15 cellular contexts compared by ENCODE assay signal in the genomic region with DNA sequence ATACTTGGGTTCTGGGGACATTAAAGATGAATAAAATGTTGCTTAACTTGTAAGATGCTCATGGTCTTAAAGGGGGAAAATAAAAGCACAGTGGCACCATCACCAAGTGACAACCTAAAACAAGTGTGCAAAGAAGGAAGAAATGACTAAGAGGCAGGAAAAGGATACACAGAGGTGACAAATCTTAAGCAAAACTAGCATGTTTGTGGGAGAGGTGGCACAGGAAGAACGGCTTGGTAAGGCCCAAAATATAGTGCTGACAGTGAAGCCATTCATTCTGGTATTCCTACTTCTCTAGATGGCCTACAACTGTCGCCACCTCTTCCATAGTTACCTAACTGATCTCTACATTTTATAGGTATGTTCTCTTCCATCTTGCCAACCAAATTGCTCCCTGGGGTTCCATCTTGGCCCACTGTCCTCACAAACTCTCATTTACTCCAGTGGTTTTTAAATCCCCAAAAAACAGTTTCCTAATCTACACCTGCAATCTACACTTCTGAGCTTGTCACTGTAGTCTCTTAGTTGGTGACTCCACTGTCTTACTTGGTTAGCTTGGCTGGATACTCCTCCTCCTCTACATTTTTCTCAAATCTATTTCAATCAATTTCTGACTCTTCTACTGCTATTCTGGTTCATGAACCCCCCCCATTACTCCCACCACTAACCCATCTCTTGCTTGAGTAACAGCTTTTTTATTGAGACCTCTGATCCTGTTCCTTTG. TPM values are rescaled to one million over a fixed set of nuclear protein-coding genes. Genes with fewer than 3 reads are reported as not detected.
DNase-seq lines count a peak whose midpoint lies in the region; ATAC-seq and TF ChIP-seq lines count a peak whose summit lies in the region.
"Had no signal": no experiment of that assay in that cellular context is flagged by ENCODE, and none has a peak within 500 bp of the region (broad histone marks: within the 10 kb centered on the region; RNA-seq: fewer than 3 reads in every experiment).

No MANE protein-coding gene starts in this region.

- peaks cover 19 to 30% of the 10 kb centered on the region in 2 experiments for H3K4me1 ChIP-seq in neutrophil (ENCODE audit: control insufficient read depth in 1 of 2, insufficient read depth in 1 of 2, low read depth in 1 of 2, low read length in 1 of 2)

- peaks cover 52% of the 10 kb centered on the region for H3K36me3 ChIP-seq in neutrophil

- peak overlapping the region; percentile 83 for H3K27ac Mint-ChIP-seq in activated CD8-positive, alpha-beta memory T cell treated with anti-CD3 and anti-CD28 coated beads, Interleukin-2, amount 10 ng/mL, durations not matched to agents 7 days and 5 days
- H3K27ac Mint-ChIP-seq in HFFc6: peak overlapping the region; percentile 24
- H3K27ac Mint-ChIP-seq in activated T-helper 1 cell treated with anti-CD3 and anti-CD28 coated beads, Interleukin-12 subunit alpha, Interleukin-12 subunit beta, Interleukin-2, Interleukin-4 antibody, amounts not matched to agents 30 ng/mL and 10 ng/mL and 1 ng/mL, durations not matched to agents 14 hours and 24 hours and 36 hours: peak overlapping the region; percentile 80

- CTCF ChIA-PET in activated CD8-positive, alpha-beta memory T cell treated with anti-CD3 and anti-CD28 coated beads, Interleukin-2, amount 10 ng/mL, durations not matched to agents 7 days and 5 days (lab: Charles Lee): interaction anchor here (0.6 to 1.3 kb wide), 4 partner anchors 22 to 129 kb away, joined by 3 to 4 read pairs (median 4); no protein-coding TSS in a partner anchor

- intact Hi-C loops in activated T-helper 1 cell treated with anti-CD3 and anti-CD28 coated beads, Interleukin-12 subunit alpha, Interleukin-12 subunit beta, Interleukin-2, Interleukin-4 antibody, amounts not matched to agents 30 ng/mL and 10 ng/mL and 1 ng/mL, durations not matched to agents 14 hours and 24 hours and 36 hours (cut with micrococcal nuclease): loop anchor here (1.0 to 2.0 kb wide), 4 partner anchors 19 to 69 kb away; a partner anchor contains a TSS

- peaks cover 70% of the 10 kb centered on the region for H3K4me1 Mint-ChIP-seq in activated CD8-positive, alpha-beta memory T cell treated with anti-CD3 and anti-CD28 coated beads, Interleukin-2, amount 10 ng/mL, durations not matched to agents 7 days and 5 days
- H3K4me1 Mint-ChIP-seq in HFFc6 (ENCODE audit: low read depth): peaks cover 42% of the 10 kb centered on the region
- peaks cover 55% of the 10 kb centered on the region for H3K4me1 Mint-ChIP-seq in activated T-helper 1 cell treated with anti-CD3 and anti-CD28 coated beads, Interleukin-12 subunit alpha, Interleukin-12 subunit beta, Interleukin-2, Interleukin-4 antibody, amounts not matched to agents 30 ng/mL and 10 ng/mL and 1 ng/mL, durations not matched to agents 14 hours and 24 hours and 36 hours (ENCODE audit: low read depth)

- H3K9me3 Mint-ChIP-seq in activated CD8-positive, alpha-beta memory T cell treated with anti-CD3 and anti-CD28 coated beads, Interleukin-2, amount 10 ng/mL, durations not matched to agents 7 days and 5 days (ENCODE audit: low read depth): no peaks in the 10 kb centered on the region
- no peaks in the 10 kb centered on the region for H3K9me3 Mint-ChIP-seq in HFFc6
- no peaks in the 10 kb centered on the region for H3K9me3 Mint-ChIP-seq in activated T-helper 1 cell treated with anti-CD3 and anti-CD28 coated beads, Interleukin-12 subunit alpha, Interleukin-12 subunit beta, Interleukin-2, Interleukin-4 antibody, amounts not matched to agents 30 ng/mL and 10 ng/mL and 1 ng/mL, durations not matched to agents 14 hours and 24 hours and 36 hours

- no peak overlapping the region for H3K4me3 ChIP-seq in neutrophil (ENCODE audit: low read depth in 1 of 2, low read length in 1 of 2)
- H3K4me3 ChIP-seq: cardiac muscle cell, lung, smooth muscle cell had no signal

- H3K4me3 Mint-ChIP-seq in activated CD8-positive, alpha-beta memory T cell treated with anti-CD3 and anti-CD28 coated beads, Interleukin-2, amount 10 ng/mL, durations not matched to agents 7 days and 5 days: peak overlapping the region; percentile 45
- no peak overlapping the region; the same call in 1 of the 2 replicates for H3K4me3 Mint-ChIP-seq in HFFc6
- peak overlapping the region; percentile 13 for H3K4me3 Mint-ChIP-seq in activated T-helper 1 cell treated with anti-CD3 and anti-CD28 coated beads, Interleukin-12 subunit alpha, Interleukin-12 subunit beta, Interleukin-2, Interleukin-4 antibody, amounts not matched to agents 30 ng/mL and 10 ng/mL and 1 ng/mL, durations not matched to agents 14 hours and 24 hours and 36 hours

- no peaks in the 10 kb centered on the region for H3K27me3 Mint-ChIP-seq in activated CD8-positive, alpha-beta memory T cell treated with anti-CD3 and anti-CD28 coated beads, Interleukin-2, amount 10 ng/mL, durations not matched to agents 7 days and 5 days
- H3K27me3 Mint-ChIP-seq in HFFc6 (ENCODE audit: insufficient read depth): no peaks in the 10 kb centered on the region; the same call in 1 of the 2 replicates
- H3K27me3 Mint-ChIP-seq in activated T-helper 1 cell treated with anti-CD3 and anti-CD28 coated beads, Interleukin-12 subunit alpha, Interleukin-12 subunit beta, Interleukin-2, Interleukin-4 antibody, amounts not matched to agents 30 ng/mL and 10 ng/mL and 1 ng/mL, durations not matched to agents 14 hours and 24 hours and 36 hours (ENCODE audit: insufficient read depth): no peaks in the 10 kb centered on the region

- peaks cover 67% of the 10 kb centered on the region for H3K36me3 Mint-ChIP-seq in activated CD8-positive, alpha-beta memory T cell treated with anti-CD3 and anti-CD28 coated beads, Interleukin-2, amount 10 ng/mL, durations not matched to agents 7 days and 5 days
- peaks cover 44% of the 10 kb centered on the region for H3K36me3 Mint-ChIP-seq in HFFc6 (ENCODE audit: low read depth)
- peaks cover 67% of the 10 kb centered on the region for H3K36me3 Mint-ChIP-seq in activated T-helper 1 cell treated with anti-CD3 and anti-CD28 coated beads, Interleukin-12 subunit alpha, Interleukin-12 subunit beta, Interleukin-2, Interleukin-4 antibody, amounts not matched to agents 30 ng/mL and 10 ng/mL and 1 ng/mL, durations not matched to agents 14 hours and 24 hours and 36 hours (ENCODE audit: low read depth)

- peak; percentile 72 for DNase-seq in activated CD8-positive, alpha-beta memory T cell treated with anti-CD3 and anti-CD28 coated beads, Interleukin-2, amount 10 ng/mL, durations not matched to agents 7 days and 5 days
- DNase-seq in activated CD8-positive, alpha-beta memory T cell treated with anti-CD3 and anti-CD28 coated beads, Interleukin-2, amount 50 U/mL, for 48 hours: no peak
- DNase-seq in HFFc6: no peak
- DNase-seq in activated T-helper 1 cell treated with anti-CD3 and anti-CD28 coated beads, Interleukin-12 subunit alpha, Interleukin-12 subunit beta, Interleukin-2, Interleukin-4 antibody, amounts not matched to agents 30 ng/mL and 10 ng/mL and 1 ng/mL, durations not matched to agents 14 hours and 24 hours and 36 hours (ENCODE audit: low spot score): peak; percentile 21
- no peak for DNase-seq in NCI-H1694 (lab: John Stamatoyannopoulos, UW)
- no peak for DNase-seq in NCI-H524 treated with DMSO at 0.1 percent for 48 hours (lab: John Stamatoyannopoulos, UW)
- DNase-seq: hippocampal formation, NCI-H2227 treated with DMSO at 0.1 percent for 48 hours, OCI-M1 had no signal

- peak; percentile 92 for ATAC-seq in activated CD8-positive, alpha-beta memory T cell treated with anti-CD3 and anti-CD28 coated beads, Interleukin-2, amount 10 ng/mL, durations not matched to agents 7 days and 5 days
- no peak for ATAC-seq in HG03139 (IDR thresholded peaks at IDR 0.05; ENCODE audit: unreplicated experiment)

- H3K9me3 ChIP-seq in neutrophil: no peaks in the 10 kb centered on the region

- H3K27ac ChIP-seq in neutrophil: peak overlapping the region; percentile 23
- H3K27ac ChIP-seq: cardiac muscle cell, HL-60 had no signal

- H3K27me3 ChIP-seq in neutrophil: no peaks in the 10 kb centered on the region
- H3K27me3 ChIP-seq: cardiac muscle cell had no signal

- no peak for TF ChIP-seq CTCF in HFFc6 (IDR thresholded peaks at IDR 0.05)
- TF ChIP-seq CTCF in neutrophil (IDR thresholded peaks at IDR 0.05): no peak

RNA-seq across cellular contexts. Expression of a gene that starts 33.5 kb away (rescaled TPM):
- total RNA-seq in activated CD8-positive, alpha-beta memory T cell treated with anti-CD3 and anti-CD28 coated beads, Interleukin-2, amount 10 ng/mL, durations not matched to agents 7 days and 5 days: 1 to 10 TPM; 7.0 to 9.0 TPM
- 10 to 100 TPM; 17.8 to 24.3 (median 20.8) TPM for total RNA-seq in HFFc6 (2021; fragmentation: NEBNext Ultra II Directional; extraction: Animal tissue kit (Norgen Biotek cat#: 25700))
- total RNA-seq in activated T-helper 1 cell treated with anti-CD3 and anti-CD28 coated beads, Interleukin-12 subunit alpha, Interleukin-12 subunit beta, Interleukin-2, Interleukin-4 antibody, amounts not matched to agents 30 ng/mL and 10 ng/mL and 1 ng/mL, durations not matched to agents 14 hours and 24 hours and 36 hours: 4.5 and 4.6 TPM in 2 replicates

Comparison
In these comparisons a context has a peak if more than half of its experiments do, and no peak if none do; other contexts are left out.
1. DNase-seq: peak in activated CD8-positive, alpha-beta memory T cell treated with anti-CD3 and anti-CD28 coated beads, Interleukin-2, amount 10 ng/mL, durations not matched to agents 7 days and 5 days (single experiment) and activated T-helper 1 cell treated with anti-CD3 and anti-CD28 coated beads, Interleukin-12 subunit alpha, Interleukin-12 subunit beta, Interleukin-2, Interleukin-4 antibody, amounts not matched to agents 30 ng/mL and 10 ng/mL and 1 ng/mL, durations not matched to agents 14 hours and 24 hours and 36 hours (single experiment); none in activated CD8-positive, alpha-beta memory T cell treated with anti-CD3 and anti-CD28 coated beads, Interleukin-2, amount 50 U/mL, for 48 hours (single experiment), HFFc6 (single experiment), NCI-H1694 (single experiment) and NCI-H524 treated with DMSO at 0.1 percent for 48 hours (single experiment).
2. H3K27ac Mint-ChIP-seq: peak in every context shown above with its lines; median percentile 83 in activated CD8-positive, alpha-beta memory T cell treated with anti-CD3 and anti-CD28 coated beads, Interleukin-2, amount 10 ng/mL, durations not matched to agents 7 days and 5 days; 80 in activated T-helper 1 cell treated with anti-CD3 and anti-CD28 coated beads, Interleukin-12 subunit alpha, Interleukin-12 subunit beta, Interleukin-2, Interleukin-4 antibody, amounts not matched to agents 30 ng/mL and 10 ng/mL and 1 ng/mL, durations not matched to agents 14 hours and 24 hours and 36 hours; 24 in HFFc6.